ENCODE assay signal across 16 cellular contexts in genomic region chr13:109699628-109700071, GRCh38.
DNase-seq lines count a peak whose midpoint lies in the region; ATAC-seq, FAIRE-seq and TF ChIP-seq lines count a peak whose summit lies in the region.
"Had no signal": no experiment of that assay in that cellular context is flagged by ENCODE, and none has a peak within 500 bp of the region (broad histone marks: within the 10 kb centered on the region; RNA-seq: fewer than 3 reads in every experiment).

No MANE protein-coding gene starts in this region.

- H3K4me3 Mint-ChIP-seq in astrocyte (ENCODE audit: unreplicated experiment) = no peak overlapping the region
- no peak overlapping the region for H3K4me3 Mint-ChIP-seq in progenitor cell of endocrine pancreas (ENCODE audit: low read depth)
- H3K4me3 Mint-ChIP-seq: activated naive CD4-positive, alpha-beta T cell treated with anti-CD3 and anti-CD28 coated beads, Interleukin-2, amount 50 U/mL, for 24 hours; CD8-positive, alpha-beta T cell; neural crest cell had no signal

- DNase-seq in DMS153 (lab: John Stamatoyannopoulos, UW) (peak; percentile 44), DMS153 treated with DMSO at 0.1 percent for 48 hours (lab: John Stamatoyannopoulos, UW; ENCODE audit: unreplicated experiment) (no peak), NCI-H146 treated with DMSO at 0.1 percent for 48 hours (lab: John Stamatoyannopoulos, UW; ENCODE audit: unreplicated experiment) (peak; percentile 83), astrocyte (ENCODE audit: low read depth) (no peak), progenitor cell of endocrine pancreas (ENCODE audit: low spot score, unreplicated experiment) (no peak), cerebellum (ENCODE audit: low spot score) (no peak)
- DNase-seq in activated naive CD4-positive, alpha-beta T cell (lab: John Stamatoyannopoulos, UW) = no peak
- DNase-seq: 8988T; activated CD4-positive, alpha-beta T cell treated with anti-CD3 and anti-CD28 coated beads for 4 hours; CD8-positive, alpha-beta T cell; effector memory CD4-positive, alpha-beta T cell; NCI-H446 had no signal

- H3K4me2 ChIP-seq in astrocyte (ENCODE audit: low read length) = peak overlapping the region; percentile 27

- TF ChIP-seq CTCF in astrocyte (IDR thresholded peaks at IDR 0.05; ENCODE audit: insufficient read depth, low read depth, low read length) (no peak), progenitor cell of endocrine pancreas (IDR thresholded peaks at IDR 0.05; ENCODE audit: unreplicated experiment) (peak; percentile 28)

- H3K9ac ChIP-seq in astrocyte (ENCODE audit: low read length) = no peak overlapping the region

- no peak overlapping the region for H3K4me3 ChIP-seq in astrocyte (ENCODE audit: insufficient read depth, low read depth, low read length)
- H3K4me3 ChIP-seq: lung had no signal

- H4K20me1 ChIP-seq in astrocyte (ENCODE audit: insufficient read depth, low read length) = no peaks in the 10 kb centered on the region

- no peak for FAIRE-seq in astrocyte (lab: Jason Lieb, UNC)

- H3K36me3 Mint-ChIP-seq in astrocyte (ENCODE audit: low read depth, unreplicated experiment) (peaks cover 3% of the 10 kb centered on the region), progenitor cell of endocrine pancreas (ENCODE audit: insufficient read depth) (no peaks in the 10 kb centered on the region)
- H3K36me3 Mint-ChIP-seq: activated naive CD4-positive, alpha-beta T cell treated with anti-CD3 and anti-CD28 coated beads, Interleukin-2, amount 50 U/mL, for 24 hours; CD8-positive, alpha-beta T cell had no signal

- H3K79me2 ChIP-seq in astrocyte (ENCODE audit: insufficient read depth, low read length) = no peaks in the 10 kb centered on the region

- no peaks in the 10 kb centered on the region for H3K36me3 ChIP-seq in astrocyte (ENCODE audit: insufficient read depth, low read length)

- H3K4me1 Mint-ChIP-seq in astrocyte (ENCODE audit: low read depth, unreplicated experiment) (peaks cover 18% of the 10 kb centered on the region), progenitor cell of endocrine pancreas (ENCODE audit: low read depth) (peaks cover 9% of the 10 kb centered on the region)

- H3K27ac ChIP-seq in astrocyte (ENCODE audit: low read depth, low read length) = no peak overlapping the region

- H3K9me3 Mint-ChIP-seq in astrocyte (ENCODE audit: unreplicated experiment) (peaks cover 11% of the 10 kb centered on the region), progenitor cell of endocrine pancreas (ENCODE audit: low read depth) (peaks cover 3% of the 10 kb centered on the region)
- H3K9me3 Mint-ChIP-seq: activated naive CD4-positive, alpha-beta T cell treated with anti-CD3 and anti-CD28 coated beads, Interleukin-2, amount 50 U/mL, for 24 hours; CD8-positive, alpha-beta T cell had no signal

- H2AFZ ChIP-seq in astrocyte (ENCODE audit: low read depth, low read length) = no peak overlapping the region

- no peak for ATAC-seq in HG02798 (IDR thresholded peaks at IDR 0.05; ENCODE audit: poor library complexity, unreplicated experiment)
- ATAC-seq: CD8-positive, alpha-beta T cell had no signal

- H3K4me1 ChIP-seq in astrocyte (ENCODE audit: insufficient read depth, low read length) = peaks cover 13% of the 10 kb centered on the region

- H3K27me3 ChIP-seq in astrocyte (ENCODE audit: insufficient read depth, low read length) = peaks cover 13% of the 10 kb centered on the region

- H3K9me3 ChIP-seq in astrocyte (ENCODE audit: insufficient read depth, low read depth, low read length) = no peaks in the 10 kb centered on the region

- H3K27ac Mint-ChIP-seq in astrocyte (ENCODE audit: unreplicated experiment) = peak overlapping the region; percentile 92
- H3K27ac Mint-ChIP-seq in progenitor cell of endocrine pancreas = no peak overlapping the region
- H3K27ac Mint-ChIP-seq: activated naive CD4-positive, alpha-beta T cell treated with anti-CD3 and anti-CD28 coated beads, Interleukin-2, amount 50 U/mL, for 24 hours; CD8-positive, alpha-beta T cell had no signal

- peaks cover 5% of the 10 kb centered on the region for H3K27me3 Mint-ChIP-seq in astrocyte (ENCODE audit: low read depth, unreplicated experiment)
- H3K27me3 Mint-ChIP-seq in progenitor cell of endocrine pancreas = no peaks in the 10 kb centered on the region

Comparison
In these comparisons a context has a peak if more than half of its experiments do, and no peak if none do; other contexts are left out.
1. DNase-seq: peak in DMS153 (single experiment) and NCI-H146 treated with DMSO at 0.1 percent for 48 hours (single experiment); none in DMS153 treated with DMSO at 0.1 percent for 48 hours (single experiment), astrocyte (single experiment), progenitor cell of endocrine pancreas (single experiment), activated naive CD4-positive, alpha-beta T cell (0 of 4) and cerebellum (single experiment).